In genomic region chr6:133171989-133172604, GRCh38 we compare ENCODE assay signal across 29 cellular contexts.
"Had no signal": no experiment of that assay in that cellular context is flagged by ENCODE, and none has a peak within 500 bp of the region (broad histone marks: within the 10 kb centered on the region; RNA-seq: fewer than 3 reads in every experiment).

No MANE protein-coding gene starts in this region.

- H3K27ac ChIP-seq: brain microvascular endothelial cell, coronary artery had no signal

- H3K27me3 Mint-ChIP-seq: activated CD4-positive, alpha-beta memory T cell treated with anti-CD3 and anti-CD28 coated beads for 36 hours; activated CD4-positive, alpha-beta T cell treated with anti-CD3 and anti-CD28 coated beads for 36 hours; activated CD4-positive, alpha-beta T cell treated with anti-CD3 and anti-CD28 coated beads, Interleukin-2, amount 10 ng/mL, durations not matched to agents 24 days and 14 days; activated naive CD4-positive, alpha-beta T cell treated with anti-CD3 and anti-CD28 coated beads, Interleukin-2, amount 10 ng/mL, durations not matched to agents 7 days and 5 days; activated naive CD8-positive, alpha-beta T cell treated with anti-CD3 and anti-CD28 coated beads, Interleukin-2, amount 10 ng/mL, durations not matched to agents 7 days and 5 days; activated T-cell treated with anti-CD3 and anti-CD28 coated beads, Interleukin-2, amount 50 U/mL, for 24 hours; central memory CD8-positive, alpha-beta T cell; dendritic cell treated with granulocyte-macrophage colony-stimulating factor and Interleukin-4, amounts not matched to agents 40 ng/mL and 50 ng/mL, for 4 days; T-helper 17 cell had no signal

- FAIRE-seq: astrocyte, bronchial epithelial cell had no signal

- H3K27ac Mint-ChIP-seq: activated CD4-positive, alpha-beta memory T cell treated with anti-CD3 and anti-CD28 coated beads for 36 hours; activated CD4-positive, alpha-beta T cell treated with anti-CD3 and anti-CD28 coated beads for 36 hours; activated CD4-positive, alpha-beta T cell treated with anti-CD3 and anti-CD28 coated beads, Interleukin-2, amount 10 ng/mL, durations not matched to agents 24 days and 14 days; activated naive CD4-positive, alpha-beta T cell treated with anti-CD3 and anti-CD28 coated beads, Interleukin-2, amount 10 ng/mL, durations not matched to agents 7 days and 5 days; activated naive CD4-positive, alpha-beta T cell treated with anti-CD3 and anti-CD28 coated beads, Interleukin-2, amount 50 U/mL, for 72 hours; activated naive CD8-positive, alpha-beta T cell treated with anti-CD3 and anti-CD28 coated beads, Interleukin-2, amount 10 ng/mL, durations not matched to agents 7 days and 5 days; activated T-cell treated with anti-CD3 and anti-CD28 coated beads, Interleukin-2, amount 50 U/mL, for 24 hours; activated T-cell treated with anti-CD3 and anti-CD28 coated beads, Interleukin-2, amount 50 U/mL, for 72 hours; dendritic cell treated with granulocyte-macrophage colony-stimulating factor and Interleukin-4, amounts not matched to agents 40 ng/mL and 50 ng/mL, for 4 days; endodermal cell; T-helper 17 cell; T-helper 2 cell treated with Interferon-gamma antibody and Interleukin-4, amounts not matched to agents 5 μg/mL and 100 μg/mL, for 36 hours had no signal

- ATAC-seq: activated CD4-positive, alpha-beta T cell treated with anti-CD3 and anti-CD28 coated beads for 36 hours; activated naive CD4-positive, alpha-beta T cell treated with anti-CD3 and anti-CD28 coated beads, Interleukin-2, amount 50 U/mL, for 72 hours; activated T-cell treated with anti-CD3 and anti-CD28 coated beads, Interleukin-2, amount 50 U/mL, for 72 hours; esophagus mucosa; T-helper 17 cell had no signal

- H3K27me3 ChIP-seq: brain microvascular endothelial cell, dorsolateral prefrontal cortex had no signal

- H3K4me1 Mint-ChIP-seq: activated CD4-positive, alpha-beta T cell treated with anti-CD3 and anti-CD28 coated beads for 36 hours; activated CD4-positive, alpha-beta T cell treated with anti-CD3 and anti-CD28 coated beads, Interleukin-2, amount 10 ng/mL, durations not matched to agents 24 days and 14 days; activated naive CD4-positive, alpha-beta T cell treated with anti-CD3 and anti-CD28 coated beads, Interleukin-2, amount 10 ng/mL, durations not matched to agents 7 days and 5 days; activated naive CD8-positive, alpha-beta T cell treated with anti-CD3 and anti-CD28 coated beads, Interleukin-2, amount 10 ng/mL, durations not matched to agents 7 days and 5 days; central memory CD8-positive, alpha-beta T cell; endodermal cell; T-helper 17 cell had no signal

- H3K9me3 Mint-ChIP-seq: activated CD4-positive, alpha-beta T cell treated with anti-CD3 and anti-CD28 coated beads, Interleukin-2, amount 10 ng/mL, durations not matched to agents 24 days and 14 days; activated naive CD8-positive, alpha-beta T cell treated with anti-CD3 and anti-CD28 coated beads, Interleukin-2, amount 10 ng/mL, durations not matched to agents 7 days and 5 days; activated T-cell treated with anti-CD3 and anti-CD28 coated beads, Interleukin-2, amount 50 U/mL, for 24 hours; dendritic cell treated with granulocyte-macrophage colony-stimulating factor and Interleukin-4, amounts not matched to agents 40 ng/mL and 50 ng/mL, for 4 days; T-helper 2 cell treated with Interferon-gamma antibody and Interleukin-4, amounts not matched to agents 5 μg/mL and 100 μg/mL, for 36 hours had no signal

- H3K36me3 ChIP-seq: brain microvascular endothelial cell had no signal

- H3K36me3 Mint-ChIP-seq: activated CD4-positive, alpha-beta memory T cell treated with anti-CD3 and anti-CD28 coated beads for 36 hours; activated naive CD4-positive, alpha-beta T cell treated with anti-CD3 and anti-CD28 coated beads, Interleukin-2, amount 10 ng/mL, durations not matched to agents 7 days and 5 days; activated naive CD4-positive, alpha-beta T cell treated with anti-CD3 and anti-CD28 coated beads, Interleukin-2, amount 50 U/mL, for 72 hours; activated naive CD8-positive, alpha-beta T cell treated with anti-CD3 and anti-CD28 coated beads, Interleukin-2, amount 10 ng/mL, durations not matched to agents 7 days and 5 days had no signal

- H3K4me3 ChIP-seq: coronary artery, dorsolateral prefrontal cortex had no signal

- H3K4me3 Mint-ChIP-seq: activated CD4-positive, alpha-beta memory T cell treated with anti-CD3 and anti-CD28 coated beads for 36 hours; activated CD4-positive, alpha-beta T cell treated with anti-CD3 and anti-CD28 coated beads for 36 hours; activated CD4-positive, alpha-beta T cell treated with anti-CD3 and anti-CD28 coated beads, Interleukin-2, amount 10 ng/mL, durations not matched to agents 24 days and 14 days; activated naive CD4-positive, alpha-beta T cell treated with anti-CD3 and anti-CD28 coated beads, Interleukin-2, amount 10 ng/mL, durations not matched to agents 7 days and 5 days; activated naive CD8-positive, alpha-beta T cell treated with anti-CD3 and anti-CD28 coated beads, Interleukin-2, amount 10 ng/mL, durations not matched to agents 7 days and 5 days; activated T-cell treated with anti-CD3 and anti-CD28 coated beads, Interleukin-2, amount 50 U/mL, for 24 hours; activated T-cell treated with anti-CD3 and anti-CD28 coated beads, Interleukin-2, amount 50 U/mL, for 72 hours; central memory CD8-positive, alpha-beta T cell; dendritic cell treated with granulocyte-macrophage colony-stimulating factor and Interleukin-4, amounts not matched to agents 40 ng/mL and 50 ng/mL, for 4 days; endodermal cell; T-helper 17 cell; T-helper 2 cell treated with Interferon-gamma antibody and Interleukin-4, amounts not matched to agents 5 μg/mL and 100 μg/mL, for 36 hours had no signal

- DNase-seq: activated CD4-positive, alpha-beta memory T cell treated with anti-CD3 and anti-CD28 coated beads for 36 hours; activated CD4-positive, alpha-beta T cell treated with anti-CD3 and anti-CD28 coated beads for 36 hours; activated CD4-positive, alpha-beta T cell treated with anti-CD3 and anti-CD28 coated beads, Interleukin-2, amount 10 ng/mL, durations not matched to agents 24 days and 14 days; activated CD4-positive, CD25-positive, alpha-beta regulatory T cell; activated CD4-positive, CD25-positive, alpha-beta regulatory T cell treated with anti-CD3 and anti-CD28 coated beads, Interleukin-2, amount 50 U/mL, for 72 hours; activated CD8-positive, alpha-beta memory T cell treated with anti-CD3 and anti-CD28 coated beads, Interleukin-2, amount 50 U/mL, for 48 hours; activated gamma-delta T cell; activated naive CD4-positive, alpha-beta T cell; activated naive CD4-positive, alpha-beta T cell treated with anti-CD3 and anti-CD28 coated beads, Interleukin-2, amount 10 ng/mL, durations not matched to agents 7 days and 5 days; activated naive CD8-positive, alpha-beta T cell treated with anti-CD3 and anti-CD28 coated beads, Interleukin-2, amount 10 ng/mL, durations not matched to agents 7 days and 5 days; activated T-cell treated with anti-CD3 and anti-CD28 coated beads for 4 hours; activated T-cell treated with anti-CD3 and anti-CD28 coated beads, Interleukin-2, amount 50 U/mL, for 24 hours; activated T-cell treated with anti-CD3 and anti-CD28 coated beads, Interleukin-2, amount 50 U/mL, for 72 hours; brain microvascular endothelial cell; dorsolateral prefrontal cortex; effector memory CD4-positive, alpha-beta T cell; endodermal cell; foreskin fibroblast; glutamatergic neuron; T-helper 1 cell; T-helper 17 cell had no signal
